23 cellular contexts compared by ENCODE assay signal in genomic region chr7:157514746-157515145, GRCh38.
"Had no signal": no experiment of that assay in that cellular context is flagged by ENCODE, and none has a peak within 500 bp of the region (broad histone marks: within the 10 kb centered on the region; RNA-seq: fewer than 3 reads in every experiment).

No MANE protein-coding gene starts in this region.

- H3K27me3 Mint-ChIP-seq: activated CD4-positive, alpha-beta T cell treated with anti-CD3 and anti-CD28 coated beads for 36 hours; activated naive CD4-positive, alpha-beta T cell treated with anti-CD3 and anti-CD28 coated beads, Interleukin-2, amount 50 U/mL, for 24 hours had no signal

- H3K27ac Mint-ChIP-seq: activated CD4-positive, alpha-beta T cell treated with anti-CD3 and anti-CD28 coated beads for 36 hours; activated naive CD4-positive, alpha-beta T cell treated with anti-CD3 and anti-CD28 coated beads, Interleukin-2, amount 50 U/mL, for 24 hours; activated naive CD8-positive, alpha-beta T cell treated with anti-CD3 and anti-CD28 coated beads, Interleukin-2, amount 50 U/mL, for 24 hours; activated T-cell treated with anti-CD3 and anti-CD28 coated beads, Interleukin-2, amount 50 U/mL, for 24 hours; stimulated activated effector memory CD8-positive, alpha-beta T cell treated with anti-CD3 and anti-CD28 coated beads, Interleukin-12 subunit alpha, Interleukin-12 subunit beta, amount 100 ng/mL, for 72 hours; stimulated activated naive CD8-positive, alpha-beta T cell treated with anti-CD3 and anti-CD28 coated beads, Interleukin-15, Interleukin-2, amounts not matched to agents 100 ng/mL and 50 ng/mL, for 24 hours; T-helper 2 cell treated with Interferon-gamma antibody and Interleukin-4, amounts not matched to agents 5 μg/mL and 100 μg/mL, for 36 hours; type B pancreatic cell had no signal

- DNase-seq: activated CD4-positive, alpha-beta T cell treated with anti-CD3 and anti-CD28 coated beads for 36 hours; activated CD4-positive, CD25-positive, alpha-beta regulatory T cell; activated naive CD8-positive, alpha-beta T cell treated with anti-CD3 and anti-CD28 coated beads, Interleukin-2, amount 50 U/mL, for 24 hours; amygdala; central memory CD4-positive, alpha-beta T cell; dermis blood vessel endothelial cell; effector CD4-positive, alpha-beta T cell; foreskin keratinocyte; mammary epithelial cell; occipital lobe; stimulated activated CD4-positive, alpha-beta T cell treated with anti-CD3 and anti-CD28 coated beads, Interleukin-12 subunit alpha, Interleukin-12 subunit beta, amount 100 ng/mL, for 4 hours; stimulated activated CD4-positive, alpha-beta T cell treated with anti-CD3 and anti-CD28 coated beads, Interleukin-4, amount 100 ng/mL, for 1 hour; substantia nigra had no signal

- H3K27ac ChIP-seq: esophagus muscularis mucosa, foreskin keratinocyte, right lobe of liver had no signal

- ATAC-seq: activated CD4-positive, alpha-beta T cell treated with anti-CD3 and anti-CD28 coated beads for 36 hours; activated naive CD8-positive, alpha-beta T cell treated with anti-CD3 and anti-CD28 coated beads, Interleukin-2, amount 50 U/mL, for 24 hours; foreskin keratinocyte; right lobe of liver; stimulated activated effector memory CD8-positive, alpha-beta T cell treated with anti-CD3 and anti-CD28 coated beads, Interleukin-12 subunit alpha, Interleukin-12 subunit beta, amount 100 ng/mL, for 72 hours; T-cell had no signal

- H3K27me3 ChIP-seq: foreskin keratinocyte, right lobe of liver had no signal

- H3K36me3 ChIP-seq: esophagus muscularis mucosa, right lobe of liver had no signal

- H3K9me3 ChIP-seq: right lobe of liver had no signal

- H3K36me3 Mint-ChIP-seq: activated naive CD4-positive, alpha-beta T cell treated with anti-CD3 and anti-CD28 coated beads, Interleukin-2, amount 50 U/mL, for 24 hours; T-cell; type B pancreatic cell had no signal

- H3K4me3 ChIP-seq: esophagus muscularis mucosa, right lobe of liver had no signal

- H3K4me3 Mint-ChIP-seq: activated CD4-positive, alpha-beta T cell treated with anti-CD3 and anti-CD28 coated beads for 36 hours; activated naive CD4-positive, alpha-beta T cell treated with anti-CD3 and anti-CD28 coated beads, Interleukin-2, amount 50 U/mL, for 24 hours; activated naive CD8-positive, alpha-beta T cell treated with anti-CD3 and anti-CD28 coated beads, Interleukin-2, amount 50 U/mL, for 24 hours; activated T-cell treated with anti-CD3 and anti-CD28 coated beads, Interleukin-2, amount 50 U/mL, for 24 hours; neural crest cell; stimulated activated effector memory CD8-positive, alpha-beta T cell treated with anti-CD3 and anti-CD28 coated beads, Interleukin-12 subunit alpha, Interleukin-12 subunit beta, amount 100 ng/mL, for 72 hours; stimulated activated naive CD8-positive, alpha-beta T cell treated with anti-CD3 and anti-CD28 coated beads, Interleukin-15, Interleukin-2, amounts not matched to agents 100 ng/mL and 50 ng/mL, for 24 hours; T-cell; T-helper 2 cell treated with Interferon-gamma antibody and Interleukin-4, amounts not matched to agents 5 μg/mL and 100 μg/mL, for 36 hours; type B pancreatic cell had no signal

- H3K9me3 Mint-ChIP-seq: activated naive CD4-positive, alpha-beta T cell treated with anti-CD3 and anti-CD28 coated beads, Interleukin-2, amount 50 U/mL, for 24 hours; activated naive CD8-positive, alpha-beta T cell treated with anti-CD3 and anti-CD28 coated beads, Interleukin-2, amount 50 U/mL, for 24 hours; activated T-cell treated with anti-CD3 and anti-CD28 coated beads, Interleukin-2, amount 50 U/mL, for 24 hours; neural crest cell; stimulated activated effector memory CD8-positive, alpha-beta T cell treated with anti-CD3 and anti-CD28 coated beads, Interleukin-12 subunit alpha, Interleukin-12 subunit beta, amount 100 ng/mL, for 72 hours; stimulated activated naive CD8-positive, alpha-beta T cell treated with anti-CD3 and anti-CD28 coated beads, Interleukin-15, Interleukin-2, amounts not matched to agents 100 ng/mL and 50 ng/mL, for 24 hours; T-helper 2 cell treated with Interferon-gamma antibody and Interleukin-4, amounts not matched to agents 5 μg/mL and 100 μg/mL, for 36 hours; type B pancreatic cell had no signal

- H3K4me1 ChIP-seq: esophagus muscularis mucosa, foreskin keratinocyte, right lobe of liver had no signal

- H3K4me1 Mint-ChIP-seq: activated CD4-positive, alpha-beta T cell treated with anti-CD3 and anti-CD28 coated beads for 36 hours; activated naive CD4-positive, alpha-beta T cell treated with anti-CD3 and anti-CD28 coated beads, Interleukin-2, amount 50 U/mL, for 24 hours; activated naive CD8-positive, alpha-beta T cell treated with anti-CD3 and anti-CD28 coated beads, Interleukin-2, amount 50 U/mL, for 24 hours; stimulated activated effector memory CD8-positive, alpha-beta T cell treated with anti-CD3 and anti-CD28 coated beads, Interleukin-12 subunit alpha, Interleukin-12 subunit beta, amount 100 ng/mL, for 72 hours had no signal
